ENCODE assay signal across 34 cellular contexts in genomic region chr6:11899645-11900044, GRCh38.
"Had no signal": no experiment of that assay in that cellular context is flagged by ENCODE, and none has a peak within 500 bp of the region (broad histone marks: within the 10 kb centered on the region; RNA-seq: fewer than 3 reads in every experiment).

No MANE protein-coding gene starts in this region.

- DNase-seq: Karpas-422, Kasumi-1, MG63, MM.1S, MV-4-11, NCI-H1048, NCI-H1092, NCI-H1092 treated with DMSO at 0.1 percent for 48 hours, NCI-H1105, NCI-H1105 treated with DMSO at 0.1 percent for 48 hours, NCI-H1417, NCI-H1436, NCI-H1436 treated with DMSO at 0.1 percent for 48 hours, NCI-H146, NCI-H1694, NCI-H1694 treated with DMSO at 0.1 percent for 48 hours, NCI-H187, NCI-H187 treated with DMSO at 0.1 percent for 48 hours, NCI-H1930, NCI-H2029, NCI-H2029 treated with DMSO at 0.1 percent for 48 hours, NCI-H2081, NCI-H2081 treated with DMSO at 0.1 percent for 48 hours, NCI-H2107, NCI-H2171, NCI-H2171 treated with DMSO at 0.1 percent for 48 hours, NCI-H2227 treated with DMSO at 0.1 percent for 48 hours, NCI-H226, NCI-H345, NCI-H446, NCI-H446 treated with DMSO at 0.1 percent for 48 hours, NCI-H510A, NCI-H510A treated with DMSO at 0.1 percent for 48 hours, NCI-H524 had no signal

- H3K27me3 ChIP-seq: MG63 had no signal

- H3K36me3 ChIP-seq: MG63 had no signal

- H3K4me3 ChIP-seq: MG63 had no signal
